In the genomic region with DNA sequence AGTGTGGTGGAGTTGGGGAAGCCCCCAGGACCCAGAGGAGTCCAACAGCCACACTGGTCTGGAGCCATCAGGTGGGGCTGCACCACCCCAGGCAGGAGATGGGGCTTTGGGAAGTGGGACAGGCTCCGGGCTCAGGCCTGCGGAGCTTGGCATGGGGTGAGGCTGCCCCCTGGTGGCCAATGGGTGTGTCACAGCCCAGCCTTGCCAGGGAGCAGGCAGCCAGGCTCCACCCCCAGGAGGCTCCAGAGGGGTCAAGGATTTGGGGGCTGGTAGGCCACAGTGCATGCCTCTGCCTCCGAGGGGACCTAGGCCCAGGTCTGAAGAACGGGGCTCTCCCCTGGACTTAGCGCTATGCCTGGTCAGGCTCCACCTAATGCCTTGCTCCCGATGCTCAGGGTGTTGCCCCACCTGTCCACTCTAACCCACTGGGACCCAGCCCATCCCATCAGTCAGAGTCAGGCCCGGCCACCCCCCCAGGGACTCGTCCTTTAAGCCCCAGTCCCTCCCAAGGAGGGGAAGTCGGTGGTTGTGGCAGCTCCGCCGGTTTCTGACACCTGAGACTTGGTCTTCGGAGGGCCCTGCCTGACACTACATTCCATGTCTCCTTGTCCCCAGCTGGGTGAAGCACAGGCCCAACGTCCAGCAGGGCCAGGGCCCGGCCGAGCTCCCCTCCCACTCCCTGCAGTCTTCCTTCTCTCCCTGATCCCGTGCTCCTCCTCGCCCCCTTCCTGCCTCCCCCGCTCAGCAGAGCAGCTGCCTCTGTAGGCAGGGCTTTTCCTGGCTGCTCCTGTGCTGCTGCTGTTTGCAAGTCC, we compare ENCODE assay signal across 8 cellular contexts. TPM values are rescaled to one million over a fixed set of nuclear protein-coding genes. Genes with fewer than 3 reads are reported as not detected.
DNase-seq lines count a peak whose midpoint lies in the region; ATAC-seq lines count a peak whose summit lies in the region.

No MANE protein-coding gene starts in this region.

- ATAC-seq in HG02678 (IDR thresholded peaks at IDR 0.05; ENCODE audit: unreplicated experiment), result peak; percentile 81

- DNase-seq in NCI-H446 (lab: John Stamatoyannopoulos, UW) (peak; percentile 38 to 65), NCI-H446 treated with DMSO at 0.1 percent for 48 hours (lab: John Stamatoyannopoulos, UW) (no peak), NCI-H510A treated with DMSO at 0.1 percent for 48 hours (lab: John Stamatoyannopoulos, UW) (peak; percentile 56), epidermal melanocyte (ENCODE audit: insufficient read length, low spot score) (peak; percentile 85), myocyte (ENCODE audit: low read depth) (peak; percentile 73)
- peak; percentile 38 for DNase-seq in activated CD8-positive, alpha-beta memory T cell treated with anti-CD3 and anti-CD28 coated beads, Interleukin-2, amount 50 U/mL, for 1 hour (ENCODE audit: extremely low read depth)
- DNase-seq in stimulated activated CD8-positive, alpha-beta memory T cell treated with anti-CD3 and anti-CD28 coated beads, Interleukin-4, amount 100 ng/mL, for 4 hours (ENCODE audit: low read depth in 2 of 2, low spot score in 1 of 2), result peak; percentile 46 to 59

RNA-seq across cellular contexts. Expression of a gene that starts 11.3 kb away (rescaled TPM):
- 40.1 and 40.5 TPM in 2 replicates for total RNA-seq in myocyte
- polyA plus RNA-seq in myocyte (2012), result 10.9 TPM
